In the genomic region with DNA sequence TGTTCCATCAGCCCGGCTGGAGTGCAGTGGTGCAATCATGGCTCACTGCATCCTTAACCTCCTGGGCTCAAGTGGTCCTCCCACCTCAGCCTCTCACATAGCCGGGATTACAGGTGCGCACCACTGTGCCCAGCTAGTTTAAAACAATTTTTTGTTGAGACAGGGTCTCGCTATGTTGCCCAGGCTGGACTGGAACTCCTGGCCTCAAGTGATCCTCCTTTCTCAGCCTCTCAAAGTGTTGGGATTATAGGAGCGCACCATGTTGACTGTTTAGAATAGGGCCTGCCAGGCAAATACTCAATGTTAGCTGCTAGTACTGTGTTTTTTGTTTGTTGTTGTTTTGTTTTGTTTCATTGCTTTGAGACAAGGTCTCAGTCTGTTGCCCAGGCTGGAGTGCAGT, we compare ENCODE assay signal across 18 cellular contexts.
DNase-seq lines count a peak whose midpoint lies in the region; ATAC-seq, FAIRE-seq and TF ChIP-seq lines count a peak whose summit lies in the region.
"Had no signal": no experiment of that assay in that cellular context is flagged by ENCODE, and none has a peak within 500 bp of the region (broad histone marks: within the 10 kb centered on the region; RNA-seq: fewer than 3 reads in every experiment).

No MANE protein-coding gene starts in this region.

- no peak for TF ChIP-seq CTCF in RWPE2 (IDR thresholded peaks at IDR 0.05; ENCODE audit: poor library complexity, severe bottlenecking)
- no peak for TF ChIP-seq CTCF in kidney (IDR thresholded peaks at IDR 0.05; ENCODE audit: borderline replicate concordance, extremely low read depth, insufficient read depth)
- TF ChIP-seq CTCF in spleen (IDR thresholded peaks at IDR 0.05 in 8 of 11, conservative IDR thresholded peaks at IDR 0.05 in 3 of 11) = no peak
- TF ChIP-seq CTCF in transverse colon (IDR thresholded peaks at IDR 0.05) = no peak

- ATAC-seq in Right ventricle myocardium superior (ENCODE audit: poor library complexity) (no peak), right cardiac atrium (no peak), RWPE2 (ENCODE audit: low read depth) (no peak)
- ATAC-seq: HepG2 had no signal

- H3K4me1 ChIP-seq in right cardiac atrium (ENCODE audit: control insufficient read depth, insufficient read depth, low read length) = no peaks in the 10 kb centered on the region
- H3K4me1 ChIP-seq in RWPE2 (ENCODE audit: insufficient read depth, poor library complexity, severe bottlenecking) = no peaks in the 10 kb centered on the region
- H3K4me1 ChIP-seq in kidney (ENCODE audit: control insufficient read depth in 1 of 2, insufficient read depth in 1 of 2, low read depth in 1 of 2, low read length in 2 of 2) = no peaks in the 10 kb centered on the region
- peaks cover 0 to 9% (median 5%) of the 10 kb centered on the region in 6 donors for H3K4me1 ChIP-seq in spleen
- H3K4me1 ChIP-seq in transverse colon = peaks cover 0 to 3% (median 0%) of the 10 kb centered on the region in 4 donors

- no peak overlapping the region for H3K9ac ChIP-seq in kidney (ENCODE audit: low read length in 2 of 2)
- H3K9ac ChIP-seq: BLaER1 treated with 17β-estradiol and CSF1 and Interleukin-3, amounts not matched to agents 10 nM and 100 nM had no signal

- in situ Hi-C loops in transverse colon (cut with MboI; ENCODE audit: low pct_ligation_motif_present in 1 of 4, low pct_unique_long_range_greater_than_20kb in 1 of 4, low sequenced_read_pairs in 3 of 4) = loop anchor here in 1 of 4 donors (25.0 kb wide), 1 partner anchor 269 kb away; no protein-coding TSS in a partner anchor

- H3K27me3 ChIP-seq in right cardiac atrium (ENCODE audit: control insufficient read depth, insufficient read depth) = no peaks in the 10 kb centered on the region
- H3K27me3 ChIP-seq in RWPE2 (ENCODE audit: insufficient read depth, poor library complexity, severe bottlenecking) = no peaks in the 10 kb centered on the region
- H3K27me3 ChIP-seq in spleen (replicated peaks in 1 of 7) = peaks cover 0 to 6% (median 0%) of the 10 kb centered on the region in 7 donors
- H3K27me3 ChIP-seq in transverse colon = peaks cover 4% of the 10 kb centered on the region
- H3K27me3 ChIP-seq: BLaER1 treated with 17β-estradiol and CSF1 and Interleukin-3, amounts not matched to agents 10 nM and 100 nM had no signal

- TF ChIP-seq POLR2A in spleen (IDR thresholded peaks at IDR 0.05) (no peak), transverse colon (IDR thresholded peaks at IDR 0.05) (no peak)

- no peaks in the 10 kb centered on the region for H3K9me3 ChIP-seq in right cardiac atrium (ENCODE audit: control insufficient read depth, low read length)
- no peaks in the 10 kb centered on the region for H3K9me3 ChIP-seq in RWPE2 (ENCODE audit: severe bottlenecking)
- no peaks in the 10 kb centered on the region for H3K9me3 ChIP-seq in kidney (ENCODE audit: control insufficient read depth in 1 of 2, low read length in 2 of 2)
- H3K9me3 ChIP-seq in spleen = no peaks in the 10 kb centered on the region
- no peaks in the 10 kb centered on the region for H3K9me3 ChIP-seq in transverse colon
- H3K9me3 ChIP-seq: BLaER1 treated with 17β-estradiol and CSF1 and Interleukin-3, amounts not matched to agents 10 nM and 100 nM had no signal

- DNase-seq in Right ventricle myocardium superior (peak; percentile 13), right cardiac atrium (no peak), RWPE2 (ENCODE audit: low spot score) (peak; percentile 7), kidney (peak; percentile 15), spleen (peak; percentile 36), transverse colon (no peak), NCI-H2196 treated with DMSO at 0.1 percent for 48 hours (lab: John Stamatoyannopoulos, UW; ENCODE audit: unreplicated experiment) (no peak)
- DNase-seq: 8988T; CD4-positive, CD25-positive, alpha-beta regulatory T cell; COR-L47; H9 had no signal

- H3K4me3 ChIP-seq in right cardiac atrium (ENCODE audit: low read length) (no peak overlapping the region), RWPE2 (ENCODE audit: severe bottlenecking) (no peak overlapping the region), kidney (ENCODE audit: low read length in 2 of 2) (no peak overlapping the region), spleen (no peak overlapping the region), transverse colon (no peak overlapping the region)
- H3K4me3 ChIP-seq: BLaER1 treated with 17β-estradiol and CSF1 and Interleukin-3, amounts not matched to agents 10 nM and 100 nM had no signal

- FAIRE-seq in kidney (lab: Jason Lieb, UNC) = no peak
- FAIRE-seq: D721Med, G401.6, GM12891, GM19239, H1, HepG2 had no signal

- H3K36me3 ChIP-seq in RWPE2 (ENCODE audit: low read depth) (peaks cover 10% of the 10 kb centered on the region), kidney (ENCODE audit: control insufficient read depth in 1 of 2, insufficient read depth in 2 of 2, low read length in 2 of 2) (peaks cover 0 to 15% of the 10 kb centered on the region in 2 donors), spleen (peaks cover 0 to 24% (median 0%) of the 10 kb centered on the region in 6 donors), transverse colon (no peaks in the 10 kb centered on the region)
- H3K36me3 ChIP-seq: BLaER1 treated with 17β-estradiol and CSF1 and Interleukin-3, amounts not matched to agents 10 nM and 100 nM had no signal

- no peak for TF ChIP-seq EP300 in transverse colon (IDR thresholded peaks at IDR 0.05; ENCODE audit: low read depth)

- WGBS in right cardiac atrium = 92% methylated on average over 5 of the region's 5 CpGs
- 87 to 96% (median 89%) methylated on average over 5 of the region's 5 CpGs for WGBS in spleen, 5 donors
- WGBS in transverse colon (ENCODE audit: low coverage in 1 of 2), 2 donors = 70 to 92% methylated on average over 2 to 5 of the region's 5 CpGs

- intact Hi-C loops in Right ventricle myocardium superior (cut with DNase I) (no loop called here), right cardiac atrium (cut with DNase I) (loop anchor here in 1 of 4 donors (10.0 kb wide), 1 partner anchor 276 kb away; no protein-coding TSS in a partner anchor), kidney (cut with DNase I) (no loop called here), spleen (cut with DNase I; ENCODE audit: low total_unique reads) (no loop called here), transverse colon (cut with DNase I; ENCODE audit: low total_unique reads) (no loop called here)

- H3K27ac ChIP-seq in right cardiac atrium (ENCODE audit: low read length) (no peak overlapping the region), RWPE2 (ENCODE audit: poor library complexity, severe bottlenecking) (no peak overlapping the region), kidney (ENCODE audit: low read depth in 2 of 2, low read length in 2 of 2) (no peak overlapping the region), spleen (no peak overlapping the region), transverse colon (no peak overlapping the region)
- H3K27ac ChIP-seq: BLaER1 treated with 17β-estradiol and CSF1 and Interleukin-3, amounts not matched to agents 10 nM and 100 nM had no signal

Comparison
In these comparisons a context has a peak if more than half of its experiments do, and no peak if none do; other contexts are left out.
1. DNase-seq: peak in Right ventricle myocardium superior (single experiment), RWPE2 (single experiment), kidney (single experiment) and spleen (single experiment); none in right cardiac atrium (0 of 3), transverse colon (single experiment) and NCI-H2196 treated with DMSO at 0.1 percent for 48 hours (single experiment).